ENCODE assay signal across 1 cellular context in the genomic region with DNA sequence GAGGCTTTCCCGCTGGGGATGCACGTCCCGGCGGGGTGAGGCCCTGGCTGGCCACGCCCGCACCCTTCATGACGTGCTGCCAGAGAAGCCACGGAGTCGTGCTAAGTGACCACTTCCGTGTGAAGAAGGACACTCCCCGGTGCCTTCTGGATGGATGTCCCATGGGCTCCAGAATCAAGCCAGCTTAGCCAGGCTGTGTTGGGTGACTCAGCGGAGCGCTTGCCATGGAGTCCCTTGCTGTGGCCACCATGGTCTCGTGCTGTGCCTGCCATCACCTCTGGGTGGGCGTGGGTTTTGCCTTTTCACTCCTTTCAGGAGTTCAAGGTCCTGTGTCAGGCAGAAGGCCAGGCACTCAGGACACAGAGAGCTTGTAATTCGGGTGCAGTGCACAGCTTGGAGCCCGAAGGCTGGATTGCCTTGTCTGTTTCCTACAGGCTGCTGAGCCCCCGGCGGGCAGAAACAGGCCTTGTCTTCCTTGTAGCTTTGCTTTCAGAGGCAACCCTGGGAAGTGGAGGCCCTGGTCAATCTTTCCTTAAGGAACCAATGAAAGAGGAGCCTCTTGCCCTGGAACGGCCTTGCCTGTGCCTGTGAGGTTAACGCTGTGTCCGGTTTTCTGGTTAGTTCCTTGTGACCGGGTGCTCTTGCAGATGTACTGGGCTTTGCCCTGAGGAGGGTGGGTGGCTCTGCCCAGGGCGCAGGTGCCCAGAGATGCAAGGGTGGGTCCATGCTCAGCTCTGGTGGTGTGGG.
A peak's percentile ranks its signal among the peaks of the same experiment; 100 is the strongest.
TF ChIP-seq lines count a peak whose summit lies in the region.

No MANE protein-coding gene starts in this region.

TF ChIP-seq in HepG2, 621 proteins besides CTCF, POLR2A, EP300 and RAD21:
- TF ChIP-seq ZNF225 (CRISPR knock-in tag; IDR thresholded peaks at IDR 0.05) (no peak), ZNF768 (CRISPR knock-in tag; IDR thresholded peaks at IDR 0.05) (peak; percentile 66; the same call in 1 of the 2 replicates), ZNF598 (CRISPR knock-in tag; IDR thresholded peaks at IDR 0.05; ENCODE audit: borderline replicate concordance) (no peak)
